In the genomic region with DNA sequence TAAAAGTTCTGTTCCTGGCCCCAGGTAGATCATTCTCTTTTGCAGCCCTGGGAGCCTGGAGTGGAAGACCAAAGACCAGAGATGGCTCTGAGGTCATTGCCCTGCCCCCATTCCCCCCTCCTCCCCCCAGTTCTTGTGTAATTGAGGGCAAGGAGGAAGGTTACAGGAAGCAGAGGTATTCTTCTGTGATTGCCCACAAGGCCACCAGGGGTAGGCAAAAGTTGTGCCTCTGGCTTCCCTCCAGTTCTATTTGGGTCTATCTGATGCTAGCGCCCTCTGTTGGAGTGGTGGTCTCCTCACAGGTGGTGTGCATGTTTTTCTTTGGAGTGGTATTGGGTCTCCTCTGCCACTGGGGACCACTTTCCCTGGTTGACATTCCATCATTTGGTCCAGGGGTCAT, we compare ENCODE assay signal across 8 cellular contexts. TPM values are rescaled to one million over a fixed set of nuclear protein-coding genes. Genes with fewer than 3 reads are reported as not detected.
DNase-seq lines count a peak whose midpoint lies in the region; ATAC-seq and TF ChIP-seq lines count a peak whose summit lies in the region.

No MANE protein-coding gene starts in this region.

- DNase-seq in COLO829 (ENCODE audit: low spot score) (peak; percentile 29), M059J (ENCODE audit: low read depth) (peak; percentile 22), lung microvascular endothelial cell (ENCODE audit: low read depth in 2 of 2) (peak; percentile 2 to 7), DMS79 (lab: John Stamatoyannopoulos, UW) (no peak), tibial nerve (ENCODE audit: low spot score in 2 of 2) (no peak), lower lobe of right lung (no peak)
- peak; percentile 44 to 52 for DNase-seq in activated T-cell treated with anti-CD3 and anti-CD28 coated beads, Interleukin-2, amount 50 U/mL, for 48 hours

- H3K27me3 ChIP-seq in tibial nerve (no peaks in the 10 kb centered on the region), lower lobe of right lung (ENCODE audit: low read depth) (no peaks in the 10 kb centered on the region)

- H3K9me3 ChIP-seq in tibial nerve = no peaks in the 10 kb centered on the region
- no peaks in the 10 kb centered on the region for H3K9me3 ChIP-seq in lower lobe of right lung

- intact Hi-C loops in lower lobe of right lung (cut with DNase I) = no loop called here

- TF ChIP-seq CTCF in tibial nerve (IDR thresholded peaks at IDR 0.05) = no peak
- no peak for TF ChIP-seq CTCF in lower lobe of right lung (IDR thresholded peaks at IDR 0.05)

- no peaks in the 10 kb centered on the region for H3K36me3 ChIP-seq in tibial nerve
- H3K36me3 ChIP-seq in lower lobe of right lung = no peaks in the 10 kb centered on the region

- H3K4me1 ChIP-seq in tibial nerve = no peaks in the 10 kb centered on the region
- H3K4me1 ChIP-seq in lower lobe of right lung = no peaks in the 10 kb centered on the region

- whole genome bisulfite sequencing in tibial nerve, 2 donors = 75 to 100% methylated on average over 1 of the region's 1 CpG

- ATAC-seq in GM19467 (IDR thresholded peaks at IDR 0.05; ENCODE audit: unreplicated experiment) (no peak), lower lobe of right lung (no peak)

- H3K27ac ChIP-seq in tibial nerve (no peak overlapping the region), lower lobe of right lung (no peak overlapping the region)

- TF ChIP-seq EP300 in tibial nerve (IDR thresholded peaks at IDR 0.05) = no peak

- no peak for TF ChIP-seq POLR2A in tibial nerve (IDR thresholded peaks at IDR 0.05)

- H3K4me3 ChIP-seq in tibial nerve (no peak overlapping the region), lower lobe of right lung (no peak overlapping the region)

RNA-seq across cellular contexts. Expression of a gene that starts 41.2 kb away (rescaled TPM):
- total RNA-seq in M059J (2014; rRNA removed; shearing (Covaris generic)) = 16.1 and 16.2 TPM in 2 replicates
- total RNA-seq in lung microvascular endothelial cell (10.0 and 15.7 TPM in 2 replicates), tibial nerve (10 to 100 TPM; 16.3 to 36.3 (median 24.4) TPM), lower lobe of right lung (18.8 TPM)

Comparison
In these comparisons a context has a peak if more than half of its experiments do, and no peak if none do; other contexts are left out.
1. DNase-seq: peak in COLO829 (single experiment), M059J (single experiment), activated T-cell treated with anti-CD3 and anti-CD28 coated beads, Interleukin-2, amount 50 U/mL, for 48 hours (2 of 2) and lung microvascular endothelial cell (2 of 2); none in DMS79 (single experiment), tibial nerve (0 of 2) and lower lobe of right lung (single experiment).